ENCODE assay signal across 1 cellular context in the genomic region with DNA sequence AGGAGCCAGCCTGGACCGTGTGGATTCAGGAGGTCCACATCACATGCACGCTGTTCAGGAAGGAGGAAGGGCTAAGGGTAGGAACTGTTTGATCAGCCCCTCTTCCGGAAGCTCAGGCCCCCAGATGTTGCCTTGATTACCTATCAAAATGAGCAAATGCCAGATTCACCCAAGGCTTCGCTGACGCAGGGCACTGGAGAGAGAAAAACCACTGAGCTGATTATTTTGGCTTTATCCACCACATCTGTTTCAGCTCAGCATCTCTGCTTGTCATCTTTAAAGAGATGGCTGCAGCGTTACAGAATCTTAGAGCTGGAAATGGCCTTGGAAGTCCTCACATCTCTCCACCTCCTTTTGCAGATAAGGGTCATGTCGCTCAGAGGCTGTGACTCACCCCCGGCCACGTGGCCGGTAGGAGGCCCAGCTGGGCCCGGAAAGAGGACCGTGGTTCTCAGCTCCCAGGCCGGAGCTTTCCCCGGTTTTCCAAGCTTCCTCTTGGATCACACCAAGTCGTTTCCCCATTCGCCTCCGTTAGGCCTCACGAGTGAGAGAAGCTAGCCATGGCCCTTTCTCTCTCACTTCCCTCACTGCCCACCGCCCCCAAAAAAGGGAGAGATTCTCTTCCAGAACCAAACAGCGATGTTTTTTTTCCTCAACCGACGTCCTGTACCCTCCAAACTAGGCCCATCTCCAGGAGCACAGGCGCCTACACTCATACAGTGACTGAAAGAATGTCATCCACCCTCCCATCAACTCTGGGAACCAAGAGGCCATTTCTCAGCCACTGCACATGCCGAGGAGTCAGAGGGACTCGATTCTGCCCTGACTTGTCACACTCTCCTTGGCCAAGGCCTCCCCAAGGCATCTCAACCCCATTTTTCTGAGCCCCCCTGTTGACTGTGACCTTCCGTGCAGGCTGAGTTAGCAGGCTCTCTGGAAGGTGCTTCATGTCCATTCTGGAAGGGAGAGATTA.
TF ChIP-seq lines count a peak whose summit lies in the region.

No MANE protein-coding gene starts in this region.

TF ChIP-seq in K562, 482 proteins besides CTCF, POLR2A, EP300 and RAD21 (continued from another document and continues in another):
- TF ChIP-seq, protein P1, sequence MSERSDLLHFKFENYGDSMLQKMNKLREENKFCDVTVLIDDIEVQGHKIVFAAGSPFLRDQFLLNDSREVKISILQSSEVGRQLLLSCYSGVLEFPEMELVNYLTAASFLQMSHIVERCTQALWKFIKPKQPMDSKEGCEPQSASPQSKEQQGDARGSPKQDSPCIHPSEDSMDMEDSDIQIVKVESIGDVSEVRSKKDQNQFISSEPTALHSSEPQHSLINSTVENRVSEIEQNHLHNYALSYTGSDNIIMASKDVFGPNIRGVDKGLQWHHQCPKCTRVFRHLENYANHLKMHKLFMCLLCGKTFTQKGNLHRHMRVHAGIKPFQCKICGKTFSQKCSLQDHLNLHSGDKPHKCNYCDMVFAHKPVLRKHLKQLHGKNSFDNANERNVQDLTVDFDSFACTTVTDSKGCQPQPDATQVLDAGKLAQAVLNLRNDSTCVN (CRISPR knock-in tag; IDR thresholded peaks at IDR 0.05): no peak
- TF ChIP-seq, protein P2, sequence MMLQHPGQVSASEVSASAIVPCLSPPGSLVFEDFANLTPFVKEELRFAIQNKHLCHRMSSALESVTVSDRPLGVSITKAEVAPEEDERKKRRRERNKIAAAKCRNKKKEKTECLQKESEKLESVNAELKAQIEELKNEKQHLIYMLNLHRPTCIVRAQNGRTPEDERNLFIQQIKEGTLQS (IDR thresholded peaks at IDR 0.05): peak; percentile 92
- TF ChIP-seq, protein P2 (CRISPR knock-in tag; conservative IDR thresholded peaks at IDR 0.05): peak; percentile 71; the same call in 1 of the 2 replicates
- TF ChIP-seq MCM2 (IDR thresholded peaks at IDR 0.05; ENCODE audit: low read depth) (no peak), BACH1 (tag; IDR thresholded peaks at IDR 0.05) (peak; percentile 21; the same call in 1 of the 2 replicates), BRD4 (IDR thresholded peaks at IDR 0.05) (no peak), ETV5 (CRISPR knock-in tag; IDR thresholded peaks at IDR 0.05; ENCODE audit: low read depth) (peak; percentile 66), TAL1 (IDR thresholded peaks at IDR 0.05) (peak; percentile 49), ZFP1 (CRISPR knock-in tag; IDR thresholded peaks at IDR 0.05) (no peak), MBD2 (IDR thresholded peaks at IDR 0.05; ENCODE audit: borderline replicate concordance, low read depth) (0 out of 2 replicates have a peak, but pooled peaks have one; percentile 19), ELF1 (tag; IDR thresholded peaks at IDR 0.05) (no peak), NELFE (IDR thresholded peaks at IDR 0.05; ENCODE audit: insufficient read depth, insufficient read length) (no peak), HDAC6 (IDR thresholded peaks at IDR 0.05; ENCODE audit: low read depth, low read length) (no peak), ZNF586 (CRISPR knock-in tag; conservative IDR thresholded peaks at IDR 0.05) (no peak), SUPT5H (IDR thresholded peaks at IDR 0.05) (no peak), CHD4 (IDR thresholded peaks at IDR 0.05; ENCODE audit: insufficient read depth, insufficient replicate concordance, low read depth, low read length, poor library complexity, severe bottlenecking) (no peak), ZNF165 (CRISPR knock-in tag; IDR thresholded peaks at IDR 0.05; ENCODE audit: borderline replicate concordance) (no peak), GTF2E2 (tag; IDR thresholded peaks at IDR 0.05) (peak; percentile 76; the same call in 1 of the 2 replicates), STAT5B (CRISPR knock-in tag; IDR thresholded peaks at IDR 0.05) (no peak), LCOR (CRISPR knock-in tag; IDR thresholded peaks at IDR 0.05) (no peak), CBX5 (IDR thresholded peaks at IDR 0.05; ENCODE audit: borderline replicate concordance, low read depth) (no peak), CBFA2T3 (IDR thresholded peaks at IDR 0.05) (peak; percentile 74), SMARCE1 (IDR thresholded peaks at IDR 0.05) (peak; percentile 70), ARNT (IDR thresholded peaks at IDR 0.05) (no peak), ZNF707 (CRISPR knock-in tag; conservative IDR thresholded peaks at IDR 0.05) (no peak), NFXL1 (CRISPR knock-in tag; IDR thresholded peaks at IDR 0.05) (no peak), BCL6 (CRISPR knock-in tag; IDR thresholded peaks at IDR 0.05) (no peak), ZNF12 (CRISPR knock-in tag; IDR thresholded peaks at IDR 0.05) (no peak), ZNF316 (IDR thresholded peaks at IDR 0.05) (no peak), NCOA1 (IDR thresholded peaks at IDR 0.05; ENCODE audit: low read depth) (no peak), THRAP3 (IDR thresholded peaks at IDR 0.05; ENCODE audit: borderline replicate concordance) (no peak)
- TF ChIP-seq, protein P3, sequence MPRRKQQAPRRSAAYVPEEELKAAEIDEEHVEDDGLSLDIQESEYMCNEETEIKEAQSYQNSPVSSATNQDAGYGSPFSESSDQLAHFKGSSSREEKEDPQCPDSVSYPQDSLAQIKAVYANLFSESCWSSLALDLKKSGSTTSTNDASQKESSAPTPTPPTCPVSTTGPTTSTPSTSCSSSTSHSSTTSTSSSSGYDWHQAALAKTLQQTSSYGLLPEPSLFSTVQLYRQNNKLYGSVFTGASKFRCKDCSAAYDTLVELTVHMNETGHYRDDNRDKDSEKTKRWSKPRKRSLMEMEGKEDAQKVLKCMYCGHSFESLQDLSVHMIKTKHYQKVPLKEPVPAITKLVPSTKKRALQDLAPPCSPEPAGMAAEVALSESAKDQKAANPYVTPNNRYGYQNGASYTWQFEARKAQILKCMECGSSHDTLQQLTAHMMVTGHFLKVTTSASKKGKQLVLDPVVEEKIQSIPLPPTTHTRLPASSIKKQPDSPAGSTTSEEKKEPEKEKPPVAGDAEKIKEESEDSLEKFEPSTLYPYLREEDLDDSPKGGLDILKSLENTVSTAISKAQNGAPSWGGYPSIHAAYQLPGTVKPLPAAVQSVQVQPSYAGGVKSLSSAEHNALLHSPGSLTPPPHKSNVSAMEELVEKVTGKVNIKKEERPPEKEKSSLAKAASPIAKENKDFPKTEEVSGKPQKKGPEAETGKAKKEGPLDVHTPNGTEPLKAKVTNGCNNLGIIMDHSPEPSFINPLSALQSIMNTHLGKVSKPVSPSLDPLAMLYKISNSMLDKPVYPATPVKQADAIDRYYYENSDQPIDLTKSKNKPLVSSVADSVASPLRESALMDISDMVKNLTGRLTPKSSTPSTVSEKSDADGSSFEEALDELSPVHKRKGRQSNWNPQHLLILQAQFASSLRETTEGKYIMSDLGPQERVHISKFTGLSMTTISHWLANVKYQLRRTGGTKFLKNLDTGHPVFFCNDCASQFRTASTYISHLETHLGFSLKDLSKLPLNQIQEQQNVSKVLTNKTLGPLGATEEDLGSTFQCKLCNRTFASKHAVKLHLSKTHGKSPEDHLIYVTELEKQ (CRISPR knock-in tag; IDR thresholded peaks at IDR 0.05): no peak
- TF ChIP-seq, protein P4, sequence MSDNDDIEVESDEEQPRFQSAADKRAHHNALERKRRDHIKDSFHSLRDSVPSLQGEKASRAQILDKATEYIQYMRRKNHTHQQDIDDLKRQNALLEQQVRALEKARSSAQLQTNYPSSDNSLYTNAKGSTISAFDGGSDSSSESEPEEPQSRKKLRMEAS (CRISPR knock-in tag; IDR thresholded peaks at IDR 0.05): peak; percentile 93
- TF ChIP-seq, protein P5, sequence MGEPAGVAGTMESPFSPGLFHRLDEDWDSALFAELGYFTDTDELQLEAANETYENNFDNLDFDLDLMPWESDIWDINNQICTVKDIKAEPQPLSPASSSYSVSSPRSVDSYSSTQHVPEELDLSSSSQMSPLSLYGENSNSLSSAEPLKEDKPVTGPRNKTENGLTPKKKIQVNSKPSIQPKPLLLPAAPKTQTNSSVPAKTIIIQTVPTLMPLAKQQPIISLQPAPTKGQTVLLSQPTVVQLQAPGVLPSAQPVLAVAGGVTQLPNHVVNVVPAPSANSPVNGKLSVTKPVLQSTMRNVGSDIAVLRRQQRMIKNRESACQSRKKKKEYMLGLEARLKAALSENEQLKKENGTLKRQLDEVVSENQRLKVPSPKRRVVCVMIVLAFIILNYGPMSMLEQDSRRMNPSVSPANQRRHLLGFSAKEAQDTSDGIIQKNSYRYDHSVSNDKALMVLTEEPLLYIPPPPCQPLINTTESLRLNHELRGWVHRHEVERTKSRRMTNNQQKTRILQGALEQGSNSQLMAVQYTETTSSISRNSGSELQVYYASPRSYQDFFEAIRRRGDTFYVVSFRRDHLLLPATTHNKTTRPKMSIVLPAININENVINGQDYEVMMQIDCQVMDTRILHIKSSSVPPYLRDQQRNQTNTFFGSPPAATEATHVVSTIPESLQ (CRISPR knock-in tag; IDR thresholded peaks at IDR 0.05): no peak
- TF ChIP-seq, protein P6, sequence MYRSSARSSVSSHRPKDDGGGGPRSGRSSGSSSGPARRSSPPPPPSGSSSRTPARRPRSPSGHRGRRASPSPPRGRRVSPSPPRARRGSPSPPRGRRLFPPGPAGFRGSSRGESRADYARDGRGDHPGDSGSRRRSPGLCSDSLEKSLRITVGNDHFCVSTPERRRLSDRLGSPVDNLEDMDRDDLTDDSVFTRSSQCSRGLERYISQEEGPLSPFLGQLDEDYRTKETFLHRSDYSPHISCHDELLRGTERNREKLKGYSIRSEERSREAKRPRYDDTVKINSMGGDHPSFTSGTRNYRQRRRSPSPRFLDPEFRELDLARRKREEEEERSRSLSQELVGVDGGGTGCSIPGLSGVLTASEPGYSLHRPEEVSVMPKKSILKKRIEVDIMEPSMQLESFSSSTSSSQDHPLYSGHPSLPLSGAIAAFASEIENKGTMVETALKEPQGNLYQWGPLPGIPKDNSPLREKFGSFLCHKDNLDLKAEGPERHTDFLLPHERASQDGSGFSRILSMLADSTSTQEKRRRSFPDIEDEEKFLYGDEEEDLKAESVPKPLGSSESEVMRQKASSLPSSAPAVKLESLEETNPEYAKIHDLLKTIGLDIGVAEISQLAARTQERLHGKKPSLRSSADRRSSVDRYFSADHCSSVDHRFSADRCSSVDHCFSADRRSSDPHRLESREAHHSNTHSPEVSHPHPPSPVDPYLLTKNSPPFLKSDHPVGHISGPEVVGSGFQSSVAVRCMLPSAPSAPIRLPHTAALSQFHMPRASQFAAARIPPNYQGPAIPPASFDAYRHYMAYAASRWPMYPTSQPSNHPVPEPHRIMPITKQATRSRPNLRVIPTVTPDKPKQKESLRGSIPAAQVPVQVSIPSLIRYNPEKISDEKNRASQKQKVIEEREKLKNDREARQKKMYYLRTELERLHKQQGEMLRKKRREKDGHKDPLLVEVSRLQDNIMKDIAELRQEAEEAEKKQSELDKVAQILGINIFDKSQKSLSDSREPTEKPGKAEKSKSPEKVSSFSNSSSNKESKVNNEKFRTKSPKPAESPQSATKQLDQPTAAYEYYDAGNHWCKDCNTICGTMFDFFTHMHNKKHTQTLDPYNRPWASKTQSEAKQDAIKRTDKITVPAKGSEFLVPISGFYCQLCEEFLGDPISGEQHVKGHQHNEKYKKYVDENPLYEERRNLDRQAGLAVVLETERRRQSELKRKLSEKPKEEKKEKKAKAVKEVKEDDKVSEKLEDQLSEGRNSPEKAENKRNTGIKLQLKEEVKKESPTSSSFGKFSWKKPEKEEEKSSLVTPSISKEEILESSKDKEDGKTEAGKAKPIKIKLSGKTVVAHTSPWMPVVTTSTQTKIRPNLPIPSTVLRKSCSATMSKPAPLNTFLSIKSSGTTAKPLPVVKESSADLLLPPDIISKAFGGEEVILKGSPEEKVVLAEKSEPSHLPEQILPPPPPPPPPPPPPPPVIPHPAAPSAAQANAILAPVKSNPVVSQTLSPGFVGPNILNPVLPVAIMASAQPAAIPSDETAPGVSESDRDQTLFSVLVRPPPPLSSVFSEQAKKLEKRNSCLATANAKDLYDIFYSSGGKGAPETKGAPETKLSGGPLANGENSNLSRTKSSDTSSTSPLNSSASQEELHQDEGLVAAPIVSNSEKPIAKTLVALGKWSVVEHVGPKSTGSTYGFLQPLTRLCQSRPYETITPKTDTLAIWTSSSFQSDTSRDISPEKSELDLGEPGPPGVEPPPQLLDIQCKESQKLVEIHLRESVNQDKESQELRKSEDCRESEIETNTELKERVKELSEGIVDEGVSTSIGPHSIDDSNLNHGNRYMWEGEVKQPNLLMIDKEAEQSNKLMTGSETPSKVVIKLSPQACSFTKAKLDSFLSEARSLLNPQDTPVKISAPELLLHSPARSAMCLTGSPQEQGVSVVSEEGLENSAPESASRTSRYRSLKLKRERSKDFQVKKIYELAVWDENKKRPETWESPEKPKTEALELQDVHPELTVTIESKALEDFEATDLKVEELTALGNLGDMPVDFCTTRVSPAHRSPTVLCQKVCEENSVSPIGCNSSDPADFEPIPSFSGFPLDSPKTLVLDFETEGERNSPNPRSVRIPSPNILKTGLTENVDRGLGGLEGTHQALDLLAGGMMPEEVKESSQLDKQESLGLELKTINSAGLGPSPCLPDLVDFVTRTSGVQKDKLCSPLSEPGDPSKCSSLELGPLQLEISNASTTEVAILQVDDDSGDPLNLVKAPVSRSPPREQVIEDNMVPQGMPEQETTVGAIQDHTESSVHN (IDR thresholded peaks at IDR 0.05; ENCODE audit: borderline replicate concordance in 1 of 2, low read depth in 1 of 2): no peak
- TF ChIP-seq, protein P7, sequence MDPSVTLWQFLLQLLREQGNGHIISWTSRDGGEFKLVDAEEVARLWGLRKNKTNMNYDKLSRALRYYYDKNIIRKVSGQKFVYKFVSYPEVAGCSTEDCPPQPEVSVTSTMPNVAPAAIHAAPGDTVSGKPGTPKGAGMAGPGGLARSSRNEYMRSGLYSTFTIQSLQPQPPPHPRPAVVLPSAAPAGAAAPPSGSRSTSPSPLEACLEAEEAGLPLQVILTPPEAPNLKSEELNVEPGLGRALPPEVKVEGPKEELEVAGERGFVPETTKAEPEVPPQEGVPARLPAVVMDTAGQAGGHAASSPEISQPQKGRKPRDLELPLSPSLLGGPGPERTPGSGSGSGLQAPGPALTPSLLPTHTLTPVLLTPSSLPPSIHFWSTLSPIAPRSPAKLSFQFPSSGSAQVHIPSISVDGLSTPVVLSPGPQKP (CRISPR knock-in tag; IDR thresholded peaks at IDR 0.05): no peak
- TF ChIP-seq, protein P8, sequence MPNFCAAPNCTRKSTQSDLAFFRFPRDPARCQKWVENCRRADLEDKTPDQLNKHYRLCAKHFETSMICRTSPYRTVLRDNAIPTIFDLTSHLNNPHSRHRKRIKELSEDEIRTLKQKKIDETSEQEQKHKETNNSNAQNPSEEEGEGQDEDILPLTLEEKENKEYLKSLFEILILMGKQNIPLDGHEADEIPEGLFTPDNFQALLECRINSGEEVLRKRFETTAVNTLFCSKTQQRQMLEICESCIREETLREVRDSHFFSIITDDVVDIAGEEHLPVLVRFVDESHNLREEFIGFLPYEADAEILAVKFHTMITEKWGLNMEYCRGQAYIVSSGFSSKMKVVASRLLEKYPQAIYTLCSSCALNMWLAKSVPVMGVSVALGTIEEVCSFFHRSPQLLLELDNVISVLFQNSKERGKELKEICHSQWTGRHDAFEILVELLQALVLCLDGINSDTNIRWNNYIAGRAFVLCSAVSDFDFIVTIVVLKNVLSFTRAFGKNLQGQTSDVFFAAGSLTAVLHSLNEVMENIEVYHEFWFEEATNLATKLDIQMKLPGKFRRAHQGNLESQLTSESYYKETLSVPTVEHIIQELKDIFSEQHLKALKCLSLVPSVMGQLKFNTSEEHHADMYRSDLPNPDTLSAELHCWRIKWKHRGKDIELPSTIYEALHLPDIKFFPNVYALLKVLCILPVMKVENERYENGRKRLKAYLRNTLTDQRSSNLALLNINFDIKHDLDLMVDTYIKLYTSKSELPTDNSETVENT (CRISPR knock-in tag; IDR thresholded peaks at IDR 0.05): no peak
